Comparison of ENCODE assay signal across 13 cellular contexts in the genomic region with DNA sequence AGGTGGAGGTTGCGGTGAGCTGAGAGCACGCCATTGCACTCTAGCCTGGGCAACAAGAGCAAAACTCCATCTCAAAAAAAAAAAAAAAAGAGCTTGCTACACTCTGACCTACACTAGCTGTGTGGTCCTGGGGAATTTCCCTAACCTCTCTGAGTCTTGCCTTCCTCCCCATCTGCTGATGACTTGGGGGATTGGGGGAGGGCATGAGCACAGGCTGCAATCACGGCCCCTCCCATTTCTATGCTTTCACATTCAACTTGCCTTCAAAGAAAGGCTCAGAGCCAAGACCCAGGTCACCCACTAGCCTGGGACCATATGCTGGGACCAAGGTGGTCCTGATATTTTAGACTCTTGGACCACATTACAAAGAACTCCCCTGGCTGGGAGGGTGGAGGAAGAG. TPM values are rescaled to one million over a fixed set of nuclear protein-coding genes. Genes with fewer than 3 reads are reported as not detected.
DNase-seq lines count a peak whose midpoint lies in the region; ATAC-seq and TF ChIP-seq lines count a peak whose summit lies in the region.
"Had no signal": no experiment of that assay in that cellular context is flagged by ENCODE, and none has a peak within 500 bp of the region (broad histone marks: within the 10 kb centered on the region; RNA-seq: fewer than 3 reads in every experiment).

No MANE protein-coding gene starts in this region.

- H2AFZ ChIP-seq in mammary epithelial cell (ENCODE audit: low read depth, low read length): no peak overlapping the region

- TF ChIP-seq CTCF in CD8-positive, alpha-beta T cell (IDR thresholded peaks at IDR 0.05): no peak
- no peak for TF ChIP-seq CTCF in GM10266 (IDR thresholded peaks at IDR 0.05; ENCODE audit: control insufficient read depth, insufficient read depth, low read depth, missing control alignments)
- no peak for TF ChIP-seq CTCF in fibroblast of mammary gland (conservative IDR thresholded peaks at IDR 0.05; ENCODE audit: control insufficient read depth, insufficient read depth, low read depth, low read length)
- no peak for TF ChIP-seq CTCF in mammary epithelial cell (conservative IDR thresholded peaks at IDR 0.05 in 1 of 2, IDR thresholded peaks at IDR 0.05 in 1 of 2; ENCODE audit: extremely low read depth in 1 of 2, insufficient read depth in 1 of 2, low read depth in 1 of 2, low read length in 2 of 2)

- H3K79me2 ChIP-seq in mammary epithelial cell (ENCODE audit: insufficient read depth, low read length): no peaks in the 10 kb centered on the region

- H3K27ac Mint-ChIP-seq in CD8-positive, alpha-beta T cell: peak overlapping the region; percentile 57
- H3K27ac Mint-ChIP-seq in T-helper 1 cell treated with Interleukin-12 subunit alpha and Interleukin-12 subunit beta and Interleukin-4 antibody, amounts not matched to agents 30 μg/mL and 1 μg/mL, for 36 hours: peak overlapping the region; percentile 88
- H3K27ac Mint-ChIP-seq: HFFc6 had no signal

- peaks cover 64% of the 10 kb centered on the region for H3K36me3 Mint-ChIP-seq in CD8-positive, alpha-beta T cell
- peaks cover 9% of the 10 kb centered on the region for H3K36me3 Mint-ChIP-seq in T-helper 1 cell treated with Interleukin-12 subunit alpha and Interleukin-12 subunit beta and Interleukin-4 antibody, amounts not matched to agents 30 μg/mL and 1 μg/mL, for 36 hours (ENCODE audit: low read depth)

- in situ Hi-C loops in mammary epithelial cell (cut with MboI; ENCODE audit: low sequenced_read_pairs in 2 of 2): no loop called here

- no peaks in the 10 kb centered on the region for H3K27me3 Mint-ChIP-seq in CD8-positive, alpha-beta T cell (ENCODE audit: low read depth)
- no peaks in the 10 kb centered on the region for H3K27me3 Mint-ChIP-seq in T-helper 1 cell treated with Interleukin-12 subunit alpha and Interleukin-12 subunit beta and Interleukin-4 antibody, amounts not matched to agents 30 μg/mL and 1 μg/mL, for 36 hours (ENCODE audit: low read depth)

- no peak overlapping the region for H3K27ac ChIP-seq in CD8-positive, alpha-beta T cell (ENCODE audit: low read depth, low read length)
- H3K27ac ChIP-seq in mammary epithelial cell (ENCODE audit: insufficient read depth, low read depth, low read length): no peak overlapping the region
- H3K27ac ChIP-seq: transverse colon had no signal

- H3K4me3 ChIP-seq in CD8-positive, alpha-beta T cell (ENCODE audit: low read depth, low read length): no peak overlapping the region
- no peak overlapping the region for H3K4me3 ChIP-seq in fibroblast of mammary gland (ENCODE audit: control insufficient read depth, low read depth, low read length)
- no peak overlapping the region for H3K4me3 ChIP-seq in mammary epithelial cell (replicated peaks in 1 of 3; ENCODE audit: insufficient read depth in 1 of 3, low read depth in 2 of 3, low read length in 3 of 3)
- H3K4me3 ChIP-seq: MG63, transverse colon had no signal

- H4K20me1 ChIP-seq in mammary epithelial cell (ENCODE audit: insufficient read depth, low read length): no peaks in the 10 kb centered on the region

- peaks cover 3% of the 10 kb centered on the region for H3K4me1 Mint-ChIP-seq in CD8-positive, alpha-beta T cell (ENCODE audit: low read depth)
- H3K4me1 Mint-ChIP-seq in T-helper 1 cell treated with Interleukin-12 subunit alpha and Interleukin-12 subunit beta and Interleukin-4 antibody, amounts not matched to agents 30 μg/mL and 1 μg/mL, for 36 hours (ENCODE audit: low read depth): peaks cover 18% of the 10 kb centered on the region

- H3K36me3 ChIP-seq in CD8-positive, alpha-beta T cell (ENCODE audit: insufficient read depth, low read length): peaks cover 30% of the 10 kb centered on the region
- H3K36me3 ChIP-seq in mammary epithelial cell (ENCODE audit: insufficient read depth, low read length): peaks cover 11% of the 10 kb centered on the region

- H3K27me3 ChIP-seq in CD8-positive, alpha-beta T cell (ENCODE audit: insufficient read depth, low read length): no peaks in the 10 kb centered on the region
- no peaks in the 10 kb centered on the region for H3K27me3 ChIP-seq in mammary epithelial cell (ENCODE audit: insufficient read depth, low read length)
- H3K27me3 ChIP-seq: MG63, transverse colon had no signal

- BruUV-seq in mammary epithelial cell (replicated peaks; lab: Mats Ljungman, UMichigan): no TSS peak

- intact Hi-C loops in CD8-positive, alpha-beta T cell (cut with DNase I, micrococcal nuclease): no loop called here
- intact Hi-C loops in mammary epithelial cell (cut with micrococcal nuclease): no loop called here

- no peak for ATAC-seq in CD8-positive, alpha-beta T cell
- ATAC-seq: left lobe of liver had no signal

- POLR2A ChIA-PET in CD8-positive, alpha-beta T cell (lab: Charles Lee): no interaction called here

- H3K9me3 Mint-ChIP-seq in CD8-positive, alpha-beta T cell: no peaks in the 10 kb centered on the region
- no peaks in the 10 kb centered on the region for H3K9me3 Mint-ChIP-seq in T-helper 1 cell treated with Interleukin-12 subunit alpha and Interleukin-12 subunit beta and Interleukin-4 antibody, amounts not matched to agents 30 μg/mL and 1 μg/mL, for 36 hours
- H3K9me3 Mint-ChIP-seq: HFFc6 had no signal

- no peak overlapping the region for H3K9ac ChIP-seq in mammary epithelial cell (ENCODE audit: insufficient read depth, low read length)

- no peak for DNase-seq in CD8-positive, alpha-beta T cell
- peak; percentile 75 for DNase-seq in GM10266 (ENCODE audit: extremely low spot score)
- DNase-seq in fibroblast of mammary gland (ENCODE audit: low read depth): peak; percentile 12
- no peak for DNase-seq in foreskin melanocyte
- DNase-seq in DMS79 treated with DMSO at 0.1 percent for 48 hours (lab: John Stamatoyannopoulos, UW): no peak
- DNase-seq in mammary epithelial cell: no peak
- no peak for DNase-seq in HCEC 1CT
- DNase-seq: HFFc6, MG63, NCI-H2029, transverse colon had no signal

- H3K9me3 ChIP-seq in CD8-positive, alpha-beta T cell (ENCODE audit: low read length): no peaks in the 10 kb centered on the region
- no peaks in the 10 kb centered on the region for H3K9me3 ChIP-seq in mammary epithelial cell (replicated peaks; ENCODE audit: insufficient read depth, low read length)
- H3K9me3 ChIP-seq: MG63, transverse colon had no signal

- no peaks in the 10 kb centered on the region for H3K4me1 ChIP-seq in CD8-positive, alpha-beta T cell (ENCODE audit: insufficient read depth, low read length)
- no peaks in the 10 kb centered on the region for H3K4me1 ChIP-seq in mammary epithelial cell (ENCODE audit: insufficient read depth, low read length)
- H3K4me1 ChIP-seq: transverse colon had no signal

- 87% methylated on average over 3 of the region's 3 CpGs for WGBS in mammary epithelial cell (ENCODE audit: low coverage, missing lambda C conversion rate)

- no peak overlapping the region for H3K4me2 ChIP-seq in mammary epithelial cell (ENCODE audit: insufficient read depth, low read depth, low read length)

- no peak overlapping the region for H3K4me3 Mint-ChIP-seq in CD8-positive, alpha-beta T cell
- peak overlapping the region; percentile 14 for H3K4me3 Mint-ChIP-seq in T-helper 1 cell treated with Interleukin-12 subunit alpha and Interleukin-12 subunit beta and Interleukin-4 antibody, amounts not matched to agents 30 μg/mL and 1 μg/mL, for 36 hours
- H3K4me3 Mint-ChIP-seq: HFFc6 had no signal

- CTCF ChIA-PET in CD8-positive, alpha-beta T cell (lab: Charles Lee): no interaction called here
- CTCF ChIA-PET in mammary epithelial cell (lab: Charles Lee; ENCODE audit: low non-redundant PET): no interaction called here

- dilution Hi-C loops in mammary epithelial cell (cut with HindIII; ENCODE audit: low sequenced_read_pairs): no loop called here

RNA-seq across cellular contexts. Expression of a gene that starts 39.8 kb away (rescaled TPM):
- total RNA-seq in CD8-positive, alpha-beta T cell: 1 to 10 TPM; 2.8 to 3.8 TPM
- total RNA-seq in mammary epithelial cell: 1 to 10 TPM; 5.2 TPM
- polyA plus RNA-seq in mammary epithelial cell: 7.4 TPM
- 62.8 TPM for polyA minus RNA-seq in mammary epithelial cell

RNA-seq across cellular contexts. Expression of a gene that starts 40.7 kb away (rescaled TPM):
- total RNA-seq in CD8-positive, alpha-beta T cell: 10 to 100 TPM; 30.7 to 30.8 TPM
- total RNA-seq in mammary epithelial cell: 10 to 100 TPM; 30.0 to 62.9 TPM
- polyA plus RNA-seq in mammary epithelial cell: 26.3 TPM
- 39.8 TPM for polyA minus RNA-seq in mammary epithelial cell

RNA-seq across cellular contexts. Expression of a gene that starts 56.0 kb away (rescaled TPM):
- total RNA-seq in CD8-positive, alpha-beta T cell: 100 to 1,000 TPM; 200 to 210 TPM
- 100 to 1,000 TPM in 1 of 2 donors, 10 to 100 TPM in 1; 47.8 to 127 TPM for total RNA-seq in mammary epithelial cell
- polyA plus RNA-seq in mammary epithelial cell: 145 TPM
- polyA minus RNA-seq in mammary epithelial cell: 192 TPM

Comparison
In these comparisons a context has a peak if more than half of its experiments do, and no peak if none do; other contexts are left out.
1. DNase-seq: peak in GM10266 (single experiment) and fibroblast of mammary gland (single experiment); none in CD8-positive, alpha-beta T cell (0 of 7), foreskin melanocyte (single experiment), DMS79 treated with DMSO at 0.1 percent for 48 hours (single experiment), mammary epithelial cell (single experiment) and HCEC 1CT (single experiment).